Comparison of ENCODE assay signal across 1 cellular context in the genomic region with DNA sequence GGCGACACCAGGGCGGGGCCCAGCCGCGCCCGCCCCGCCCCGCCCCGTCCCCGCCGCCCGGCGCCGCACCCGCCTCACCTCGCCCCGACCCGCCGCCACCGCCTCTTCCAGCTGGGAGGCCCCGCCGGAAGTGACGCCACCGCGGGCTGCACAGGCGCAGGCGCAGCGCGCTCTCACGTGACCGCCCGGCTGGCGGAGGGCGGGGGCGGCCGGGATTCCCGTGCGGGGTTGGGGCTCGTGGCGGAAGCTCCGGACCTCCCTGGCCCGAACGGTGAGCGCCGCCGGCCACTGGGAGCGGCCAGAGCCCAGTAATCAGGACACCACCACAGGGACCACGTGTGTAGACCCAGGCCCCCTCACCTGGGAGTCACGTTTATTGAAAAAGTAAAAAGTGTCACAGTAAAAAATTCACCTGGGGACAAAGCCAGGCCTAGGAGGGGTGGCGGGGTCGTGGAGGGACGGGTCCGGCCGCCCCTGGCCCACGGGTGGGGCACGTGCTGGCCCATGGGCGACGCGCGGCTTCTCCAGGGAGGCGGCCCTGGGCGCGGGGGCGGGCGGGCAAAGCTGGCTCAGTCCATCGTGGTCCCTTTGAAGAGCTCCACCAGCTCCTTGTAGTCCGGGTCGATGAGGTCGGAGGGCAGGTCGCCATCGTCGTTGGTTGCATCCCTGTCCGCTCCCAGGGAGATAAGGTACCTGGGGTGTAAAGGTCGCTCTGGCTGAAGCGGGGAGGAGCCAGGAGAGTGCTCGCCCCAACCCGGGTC.
TF ChIP-seq lines count a peak whose summit lies in the region.

A gene with protein sequence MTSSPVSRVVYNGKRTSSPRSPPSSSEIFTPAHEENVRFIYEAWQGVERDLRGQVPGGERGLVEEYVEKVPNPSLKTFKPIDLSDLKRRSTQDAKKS (minus strand): TSS at position 132 of the 761 bp plus-strand sequence. CDS start 8,785 bp downstream, outside the sequence.

TF ChIP-seq in K562, 482 proteins besides CTCF, POLR2A, EP300 and RAD21 (continued from another document):
- TF ChIP-seq, protein P1, sequence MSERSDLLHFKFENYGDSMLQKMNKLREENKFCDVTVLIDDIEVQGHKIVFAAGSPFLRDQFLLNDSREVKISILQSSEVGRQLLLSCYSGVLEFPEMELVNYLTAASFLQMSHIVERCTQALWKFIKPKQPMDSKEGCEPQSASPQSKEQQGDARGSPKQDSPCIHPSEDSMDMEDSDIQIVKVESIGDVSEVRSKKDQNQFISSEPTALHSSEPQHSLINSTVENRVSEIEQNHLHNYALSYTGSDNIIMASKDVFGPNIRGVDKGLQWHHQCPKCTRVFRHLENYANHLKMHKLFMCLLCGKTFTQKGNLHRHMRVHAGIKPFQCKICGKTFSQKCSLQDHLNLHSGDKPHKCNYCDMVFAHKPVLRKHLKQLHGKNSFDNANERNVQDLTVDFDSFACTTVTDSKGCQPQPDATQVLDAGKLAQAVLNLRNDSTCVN (CRISPR knock-in tag; IDR thresholded peaks at IDR 0.05) = no peak
- TF ChIP-seq DPF2 (IDR thresholded peaks at IDR 0.05) = peak; percentile 34; the same call in 1 of the 2 replicates
- TF ChIP-seq TAF9B (IDR thresholded peaks at IDR 0.05; ENCODE audit: partially characterized antibody) = no peak
- TF ChIP-seq, protein P2, sequence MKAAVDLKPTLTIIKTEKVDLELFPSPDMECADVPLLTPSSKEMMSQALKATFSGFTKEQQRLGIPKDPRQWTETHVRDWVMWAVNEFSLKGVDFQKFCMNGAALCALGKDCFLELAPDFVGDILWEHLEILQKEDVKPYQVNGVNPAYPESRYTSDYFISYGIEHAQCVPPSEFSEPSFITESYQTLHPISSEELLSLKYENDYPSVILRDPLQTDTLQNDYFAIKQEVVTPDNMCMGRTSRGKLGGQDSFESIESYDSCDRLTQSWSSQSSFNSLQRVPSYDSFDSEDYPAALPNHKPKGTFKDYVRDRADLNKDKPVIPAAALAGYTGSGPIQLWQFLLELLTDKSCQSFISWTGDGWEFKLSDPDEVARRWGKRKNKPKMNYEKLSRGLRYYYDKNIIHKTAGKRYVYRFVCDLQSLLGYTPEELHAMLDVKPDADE (conservative IDR thresholded peaks at IDR 0.05; ENCODE audit: control insufficient read depth, low read depth, low read length) = 0 out of 2 replicates have a peak, but pooled peaks have one; percentile 21
- TF ChIP-seq ZNF239 (CRISPR knock-in tag; IDR thresholded peaks at IDR 0.05) = no peak
- TF ChIP-seq ZNF347 (CRISPR knock-in tag; IDR thresholded peaks at IDR 0.05; ENCODE audit: low read depth) = no peak
- no peak for TF ChIP-seq MAFK (IDR thresholded peaks at IDR 0.05; ENCODE audit: low read length)
- TF ChIP-seq MTA1 (IDR thresholded peaks at IDR 0.05; ENCODE audit: borderline replicate concordance) = no peak
- no peak for TF ChIP-seq BACH1 (tag; IDR thresholded peaks at IDR 0.05)
- no peak for TF ChIP-seq ARHGAP35 (IDR thresholded peaks at IDR 0.05; ENCODE audit: partially characterized antibody)
- no peak; the same call in 1 of the 2 replicates for TF ChIP-seq ETV1 (tag; conservative IDR thresholded peaks at IDR 0.05; ENCODE audit: low read depth)
- no peak for TF ChIP-seq KDM2B (CRISPR knock-in tag; IDR thresholded peaks at IDR 0.05)
- TF ChIP-seq FOXK2 (conservative IDR thresholded peaks at IDR 0.05 in 1 of 2, IDR thresholded peaks at IDR 0.05 in 1 of 2; ENCODE audit: low read depth in 2 of 2) = peak in 1 of 2 experiments; percentile 39; a peak in 1 of 4 replicates
- peak; percentile 47; the same call in 1 of the 2 replicates for TF ChIP-seq ZNF232 (CRISPR knock-in tag; IDR thresholded peaks at IDR 0.05)
- TF ChIP-seq ZNF224 (CRISPR knock-in tag; IDR thresholded peaks at IDR 0.05) = 0 out of 2 replicates have a peak, but pooled peaks have one; percentile 37
- TF ChIP-seq XRCC3 (IDR thresholded peaks at IDR 0.05) = no peak
- TF ChIP-seq, protein P3, sequence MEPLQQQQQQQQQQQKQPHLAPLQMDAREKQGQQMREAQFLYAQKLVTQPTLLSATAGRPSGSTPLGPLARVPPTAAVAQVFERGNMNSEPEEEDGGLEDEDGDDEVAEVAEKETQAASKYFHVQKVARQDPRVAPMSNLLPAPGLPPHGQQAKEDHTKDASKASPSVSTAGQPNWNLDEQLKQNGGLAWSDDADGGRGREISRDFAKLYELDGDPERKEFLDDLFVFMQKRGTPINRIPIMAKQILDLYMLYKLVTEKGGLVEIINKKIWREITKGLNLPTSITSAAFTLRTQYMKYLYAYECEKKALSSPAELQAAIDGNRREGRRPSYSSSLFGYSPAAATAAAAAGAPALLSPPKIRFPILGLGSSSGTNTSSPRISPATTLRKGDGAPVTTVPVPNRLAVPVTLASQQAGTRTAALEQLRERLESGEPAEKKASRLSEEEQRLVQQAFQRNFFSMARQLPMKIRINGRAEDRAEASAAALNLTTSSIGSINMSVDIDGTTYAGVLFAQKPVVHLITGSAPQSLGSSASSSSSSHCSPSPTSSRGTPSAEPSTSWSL (CRISPR knock-in tag; IDR thresholded peaks at IDR 0.05; ENCODE audit: borderline replicate concordance) = no peak
- TF ChIP-seq BDP1 (IDR thresholded peaks at IDR 0.05; ENCODE audit: insufficient read depth, insufficient read length) = no peak
- no peak for TF ChIP-seq CBFA2T3 (IDR thresholded peaks at IDR 0.05)
